Comparison of ENCODE assay signal across 20 cellular contexts in the genomic region with DNA sequence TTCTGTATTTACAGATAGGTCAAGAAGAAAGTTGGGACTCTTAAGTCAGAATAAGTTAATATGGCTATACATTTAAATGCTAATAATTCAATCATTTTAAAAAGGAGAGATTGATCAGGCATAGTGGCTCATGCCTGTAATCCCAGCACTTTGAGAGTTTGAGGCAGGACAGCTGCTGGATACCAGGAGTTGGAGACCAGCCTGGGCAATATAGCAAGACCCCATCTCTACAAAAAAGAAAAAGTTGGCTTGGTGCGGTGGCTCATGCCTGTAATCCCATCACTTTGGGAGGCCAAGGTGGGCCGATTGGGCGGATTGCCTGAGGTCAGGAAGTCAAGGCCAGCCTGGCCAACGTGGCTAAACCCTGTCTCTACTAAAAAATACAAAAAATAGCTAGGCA. TPM values are rescaled to one million over a fixed set of nuclear protein-coding genes. Genes with fewer than 3 reads are reported as not detected.
A peak's percentile ranks its signal among the peaks of the same experiment; 100 is the strongest.
DNase-seq lines count a peak whose midpoint lies in the region; ATAC-seq, FAIRE-seq and TF ChIP-seq lines count a peak whose summit lies in the region.
"Had no signal": no experiment of that assay in that cellular context is flagged by ENCODE, and none has a peak within 500 bp of the region (broad histone marks: within the 10 kb centered on the region; RNA-seq: fewer than 3 reads in every experiment).

No MANE protein-coding gene starts in this region.

- BruUV-seq in HepG2 (replicated peaks; lab: Mats Ljungman, UMichigan): no TSS peak

- in situ Hi-C loops in HepG2 (cut with HindIII; ENCODE audit: extremely low pct_ligation_motif_present, low pct_unique_long_range_greater_than_20kb): no loop called here

- H2AFZ ChIP-seq in HepG2 (ENCODE audit: low read length): no peak overlapping the region

- H3K36me3 ChIP-seq in HepG2 (replicated peaks in 1 of 2; ENCODE audit: control insufficient read depth in 1 of 2, insufficient read depth in 2 of 2, low read length in 2 of 2) (no peaks in the 10 kb centered on the region), right lobe of liver (no peaks in the 10 kb centered on the region)
- H3K36me3 ChIP-seq: BLaER1 treated with 17β-estradiol and CSF1 and Interleukin-3, amounts not matched to agents 10 nM and 100 nM had no signal

- H3K9ac ChIP-seq in HepG2 (ENCODE audit: insufficient read depth, low read depth, low read length): no peak overlapping the region
- H3K9ac ChIP-seq: BLaER1 treated with 17β-estradiol and CSF1 and Interleukin-3, amounts not matched to agents 10 nM and 100 nM had no signal

- H4K20me1 ChIP-seq in HepG2 (ENCODE audit: insufficient read depth, low read length): no peaks in the 10 kb centered on the region
- H4K20me1 ChIP-seq: BLaER1 treated with 17β-estradiol and CSF1 and Interleukin-3, amounts not matched to agents 10 nM and 100 nM had no signal

- H3K79me2 ChIP-seq in HepG2 (ENCODE audit: insufficient read depth, low read length): no peaks in the 10 kb centered on the region

- H3K4me3 ChIP-seq in HepG2 (replicated peaks in 1 of 3; ENCODE audit: insufficient read depth in 1 of 3, low read depth in 2 of 3, low read length in 3 of 3): no peak overlapping the region
- no peak overlapping the region for H3K4me3 ChIP-seq in right lobe of liver
- H3K4me3 ChIP-seq: A549; BLaER1 treated with 17β-estradiol and CSF1 and Interleukin-3, amounts not matched to agents 10 nM and 100 nM had no signal

- peaks cover 46% of the 10 kb centered on the region for H3K4me1 ChIP-seq in HepG2 (ENCODE audit: insufficient read depth, low read length)
- peaks cover 0 to 58% (median 19%) of the 10 kb centered on the region in 4 donors for H3K4me1 ChIP-seq in right lobe of liver

- no peak overlapping the region for H3K27ac ChIP-seq in HepG2 (ENCODE audit: extremely low read length, insufficient read depth, low read length)
- H3K27ac ChIP-seq in right lobe of liver: no peak overlapping the region
- H3K27ac ChIP-seq: 22Rv1; A549; BLaER1 treated with 17β-estradiol and CSF1 and Interleukin-3, amounts not matched to agents 10 nM and 100 nM; C4-2B had no signal

- CTCF ChIA-PET in HepG2 (lab: Yijun Ruan, JAX; ENCODE audit: low intra/inter-chr PET ratio, low total read pairs): no interaction called here

- no peak for TF ChIP-seq RAD21 in HepG2 (CRISPR knock-in tag; IDR thresholded peaks at IDR 0.05)

- DNase-seq in HepG2 (ENCODE audit: low spot score) (no peak), right lobe of liver (no peak), mesenteric fat pad (ENCODE audit: low spot score) (peak; percentile 41), NCI-H2227 treated with DMSO at 0.1 percent for 48 hours (lab: John Stamatoyannopoulos, UW) (no peak), GM12891 (ENCODE audit: insufficient read length, low spot score) (no peak)
- DNase-seq: AML-193; Caco-2; Calu3; CD4-positive, alpha-beta T cell; CD8-positive, alpha-beta T cell; DMS79 treated with DMSO at 0.1 percent for 48 hours; GF-D8 had no signal

- TF ChIP-seq EP300 in HepG2 (IDR thresholded peaks at IDR 0.05; ENCODE audit: low read depth in 2 of 2, low read length in 2 of 2) (no peak), HepG2 (CRISPR knock-in tag; IDR thresholded peaks at IDR 0.05; ENCODE audit: borderline replicate concordance) (no peak)

- no peak for TF ChIP-seq CTCF in HepG2 (CRISPR knock-in tag; IDR thresholded peaks at IDR 0.05)
- TF ChIP-seq CTCF in right lobe of liver (IDR thresholded peaks at IDR 0.05): no peak

- FAIRE-seq in HepG2 (lab: Jason Lieb, UNC) (no peak), GM12891 (lab: Jason Lieb, UNC) (no peak)
- FAIRE-seq: A549, D721Med, G401.6, GM12892, GM18507 had no signal

- H3K27me3 ChIP-seq in HepG2 (ENCODE audit: control insufficient read depth in 1 of 2, insufficient read depth in 2 of 2, low read length in 2 of 2) (no peaks in the 10 kb centered on the region), right lobe of liver (no peaks in the 10 kb centered on the region)

- POLR2A ChIA-PET in HepG2 (lab: Yijun Ruan, JAX): no interaction called here

- no peaks in the 10 kb centered on the region for H3K9me3 ChIP-seq in HepG2 (ENCODE audit: low read length)
- H3K9me3 ChIP-seq in right lobe of liver: no peaks in the 10 kb centered on the region
- H3K9me3 ChIP-seq: A549, Caco-2 had no signal

- TF ChIP-seq POLR2A in HepG2 (IDR thresholded peaks at IDR 0.05; ENCODE audit: insufficient read depth in 1 of 2, low read depth in 2 of 2, low read length in 2 of 2) (no peak), right lobe of liver (IDR thresholded peaks at IDR 0.05) (no peak), GM12891 (IDR thresholded peaks at IDR 0.05; ENCODE audit: low read depth, low read length) (no peak)

- ATAC-seq in HepG2: no peak
- no peak for ATAC-seq in right lobe of liver
- ATAC-seq: A549; CD8-positive, alpha-beta T cell had no signal

- intact Hi-C loops in HepG2 (cut with micrococcal nuclease; ENCODE audit: unreplicated experiment): no loop called here
- intact Hi-C loops in right lobe of liver (cut with DNase I): no loop called here

- no peak overlapping the region for H3K4me2 ChIP-seq in HepG2 (ENCODE audit: low read depth, low read length)
- H3K4me2 ChIP-seq: A549; BLaER1 treated with 17β-estradiol and CSF1 and Interleukin-3, amounts not matched to agents 10 nM and 100 nM had no signal

- WGBS in HepG2 (ENCODE audit: low lambda C conversion rate): 66% methylated on average over 4 of the region's 4 CpGs
- 90% methylated on average over 2 of the region's 4 CpGs for WGBS in right lobe of liver (ENCODE audit: insufficient coverage, low coverage, low lambda C conversion rate, missing lambda C conversion rate)

TF ChIP-seq in HepG2, 621 proteins besides CTCF, POLR2A, EP300 and RAD21:
- TF ChIP-seq ZNF256 (CRISPR knock-in tag; conservative IDR thresholded peaks at IDR 0.05) (no peak), ZNF121 (CRISPR knock-in tag; IDR thresholded peaks at IDR 0.05) (peak; percentile 91)

TF ChIP-seq in GM12891, 5 proteins besides CTCF, POLR2A, EP300 and RAD21:
- no peak for TF ChIP-seq SPI1 (IDR thresholded peaks at IDR 0.05; ENCODE audit: low read depth, low read length)
- TF ChIP-seq POU2F2 (IDR thresholded peaks at IDR 0.05; ENCODE audit: low read depth, low read length): no peak
- no peak for TF ChIP-seq POLR2AphosphoS5 (IDR thresholded peaks at IDR 0.05; ENCODE audit: low read depth, low read length)
- TF ChIP-seq TAF1 (IDR thresholded peaks at IDR 0.05; ENCODE audit: low read depth, low read length): no peak

RNA-seq across cellular contexts. Expression of a gene that starts 15.0 kb away (rescaled TPM):
- total RNA-seq in HepG2 (2016; rRNA removed; fragmentation: Illumina TruSeq; extraction: Trizol): 51.0 and 115 TPM in 2 replicates
- 10.0 and 16.1 TPM in 2 replicates for total RNA-seq in HepG2 (2016; cell fraction: cytosol; rRNA removed; fragmentation: Illumina TruSeq; extraction: Trizol; ENCODE audit: low read depth)
- 51.9 and 113 TPM in 2 replicates for total RNA-seq in HepG2 (2016; cell fraction: insoluble cytoplasmic fraction; rRNA removed; fragmentation: Illumina TruSeq; extraction: Trizol)
- 20.3 and 21.3 TPM in 2 replicates for total RNA-seq in HepG2 (2016; cell fraction: membrane; rRNA removed; fragmentation: Illumina TruSeq; extraction: Trizol)
- total RNA-seq in HepG2 (2016; cell fraction: nucleus; rRNA removed; fragmentation: Illumina TruSeq; extraction: Trizol): 88.2 and 101 TPM in 2 replicates
- 46.9 and 59.3 TPM in 2 replicates for polyA plus RNA-seq in HepG2 (2011; rRNA removed)
- polyA plus RNA-seq in HepG2 (2011; cell fraction: cytosol; rRNA removed): 35.5 and 38.1 TPM in 2 replicates
- 46.0 and 54.8 TPM in 2 replicates for polyA plus RNA-seq in HepG2 (2011; cell fraction: nucleus; rRNA removed)
- polyA plus RNA-seq in HepG2 (2012): 26.9 and 61.1 TPM in 2 replicates
- polyA plus RNA-seq in HepG2 (2016; cell fraction: cytosol; fragmentation: Illumina TruSeq; extraction: Trizol; ENCODE audit: low read depth): 5.1 and 6.2 TPM in 2 replicates
- polyA plus RNA-seq in HepG2 (2016; cell fraction: insoluble cytoplasmic fraction; fragmentation: Illumina TruSeq; extraction: Trizol; ENCODE audit: low read depth): 54.2 and 57.8 TPM in 2 replicates
- polyA plus RNA-seq in HepG2 (2016; cell fraction: membrane; fragmentation: Illumina TruSeq; extraction: Trizol; ENCODE audit: low read depth): 13.5 and 14.1 TPM in 2 replicates
- 124 and 127 TPM in 2 replicates for polyA plus RNA-seq in HepG2 (2016; cell fraction: nucleus; fragmentation: Illumina TruSeq; extraction: Trizol; ENCODE audit: insufficient read depth, low read depth)
- 1.3 and 104 TPM in 2 replicates for polyA minus RNA-seq in HepG2 (2011; rRNA and poly(A)+ RNA removed; ENCODE audit: low replicate concordance)
- polyA minus RNA-seq in HepG2 (2011; cell fraction: cytosol; rRNA and poly(A)+ RNA removed): 27.9 and 47.7 TPM in 2 replicates
- 57.6 and 74.4 TPM in 2 replicates for polyA minus RNA-seq in HepG2 (2011; cell fraction: nucleus; rRNA and poly(A)+ RNA removed)
- 100 to 1,000 TPM in 1 of 6 experiments, 10 to 100 TPM in 5; 76.2 to 103 (median 89.3) TPM for total RNA-seq in right lobe of liver
- 0.19 TPM for total RNA-seq in mesenteric fat pad
- 40.4 TPM for polyA plus RNA-seq in GM12891 (2012; ENCODE audit: low read depth, missing spikeins)
- total RNA-seq: CD4-positive, alpha-beta T cell; CD8-positive, alpha-beta T cell had no signal
